In the genomic region with DNA sequence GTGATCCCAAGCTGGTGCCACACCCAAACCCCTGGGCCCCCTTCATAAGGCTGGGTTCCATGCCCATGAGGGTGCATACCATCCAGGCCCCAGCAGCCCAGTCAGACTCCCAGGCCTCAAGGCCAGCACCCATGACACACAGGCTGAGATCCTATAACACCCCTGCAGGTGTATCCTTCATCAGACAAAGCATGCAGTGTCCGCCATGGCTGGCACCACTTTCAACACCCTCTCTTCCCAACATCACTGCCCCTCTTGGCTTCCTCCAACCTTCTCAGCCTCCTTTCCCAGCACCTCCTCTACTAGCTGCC, we compare ENCODE assay signal across 12 cellular contexts. TPM values are rescaled to one million over a fixed set of nuclear protein-coding genes. Genes with fewer than 3 reads are reported as not detected.
DNase-seq lines count a peak whose midpoint lies in the region; ATAC-seq and TF ChIP-seq lines count a peak whose summit lies in the region.
"Had no signal": no experiment of that assay in that cellular context is flagged by ENCODE, and none has a peak within 500 bp of the region (broad histone marks: within the 10 kb centered on the region; RNA-seq: fewer than 3 reads in every experiment).

No MANE protein-coding gene starts in this region.

- peak overlapping the region; percentile 44 for H2BK15ac ChIP-seq in mesenchymal stem cell (ENCODE audit: low read depth, poor library complexity, severe bottlenecking)

- no peaks in the 10 kb centered on the region for H3K9me2 ChIP-seq in OCI-LY7 (ENCODE audit: insufficient read depth, low read length)

- H3K4me1 ChIP-seq in OCI-LY7 (ENCODE audit: insufficient read depth, low read length, poor library complexity, severe bottlenecking), result peaks cover 43% of the 10 kb centered on the region
- H3K4me1 ChIP-seq in mesenchymal stem cell (ENCODE audit: control insufficient read depth, insufficient read depth, low read depth, low read length), result peaks cover 25% of the 10 kb centered on the region
- H3K4me1 ChIP-seq in spleen, result peaks cover 18 to 81% (median 51%) of the 10 kb centered on the region in 6 donors
- peaks cover 22% of the 10 kb centered on the region for H3K4me1 ChIP-seq in HAP-1

- H2AFZ ChIP-seq in OCI-LY7 (ENCODE audit: low read length) (no peak overlapping the region; the same call in 1 of the 2 replicates), mesenchymal stem cell (ENCODE audit: low read depth, low read length) (no peak overlapping the region)
- H2AFZ ChIP-seq: hepatocyte had no signal

- TF ChIP-seq CTCF in C4-2B (conservative IDR thresholded peaks at IDR 0.05) (0 out of 2 replicates have a peak, but pooled peaks have one; percentile 9), OCI-LY7 (conservative IDR thresholded peaks at IDR 0.05; ENCODE audit: low read length) (no peak), spleen (IDR thresholded peaks at IDR 0.05 in 8 of 11, conservative IDR thresholded peaks at IDR 0.05 in 3 of 11) (no peak)

- no peak overlapping the region for H2BK12ac ChIP-seq in mesenchymal stem cell (ENCODE audit: low read length in 2 of 2)

- H3K9ac ChIP-seq in mesenchymal stem cell (ENCODE audit: low read length), result no peak overlapping the region

- DNase-seq in OCI-LY7 (ENCODE audit: low spot score) (peak; percentile 26), mesenchymal stem cell (no peak), spleen (peak; percentile 71), HAP-1 (ENCODE audit: low spot score in 2 of 2) (no peak), AG20443 (ENCODE audit: low spot score) (no peak), NCI-H2171 (lab: John Stamatoyannopoulos, UW) (no peak)
- DNase-seq: NCI-H2081 treated with DMSO at 0.1 percent for 48 hours had no signal

- H3K36me3 ChIP-seq in OCI-LY7 (ENCODE audit: insufficient read depth, low read length) (peaks cover 41% of the 10 kb centered on the region), mesenchymal stem cell (ENCODE audit: control insufficient read depth in 1 of 2, insufficient read depth in 2 of 2, low read depth in 1 of 2, low read length in 2 of 2) (peaks cover 21 to 26% of the 10 kb centered on the region in 2 experiments), spleen (peaks cover 0 to 38% (median 18%) of the 10 kb centered on the region in 6 donors), HAP-1 (replicated peaks) (peaks cover 30% of the 10 kb centered on the region)

- in situ Hi-C loops in HAP-1 (cut with MboI; ENCODE audit: low sequenced_read_pairs), result loop anchor here (5.0 kb wide), 3 partner anchors 164 to 244 kb away; no protein-coding TSS in a partner anchor

- CTCF ChIA-PET in OCI-LY7 (lab: Charles Lee; ENCODE audit: unreplicated experiment), result interaction anchor here (0.5 to 1.9 kb wide), 36 partner anchors 10 to 915 kb away, joined by 3 to 31 read pairs (median 3); a partner anchor contains a TSS

- H2BK120ac ChIP-seq in mesenchymal stem cell (ENCODE audit: low read depth, low read length), result no peak overlapping the region

- ATAC-seq in GM21381 (IDR thresholded peaks at IDR 0.05; ENCODE audit: unreplicated experiment), result no peak

- H3K27ac ChIP-seq in C4-2B, result no peak overlapping the region
- peak overlapping the region; percentile 41 for H3K27ac ChIP-seq in OCI-LY7 (ENCODE audit: low read depth, low read length, poor library complexity, severe bottlenecking)
- no peak overlapping the region for H3K27ac ChIP-seq in mesenchymal stem cell (ENCODE audit: low read length, poor library complexity, severe bottlenecking)
- H3K27ac ChIP-seq in spleen, result peak overlapping the region in 7 of 8 donors; percentile 41 to 89 (median 71)

- H3K4me3 ChIP-seq in OCI-LY7 (ENCODE audit: low read depth, low read length, poor library complexity, severe bottlenecking) (no peak overlapping the region), mesenchymal stem cell (ENCODE audit: insufficient read depth in 1 of 2, low read depth in 1 of 2, low read length in 2 of 2) (no peak overlapping the region), spleen (no peak overlapping the region), HAP-1 (no peak overlapping the region)
- H3K4me3 ChIP-seq: GM12878, hepatocyte, upper lobe of left lung had no signal

- POLR2A ChIA-PET in OCI-LY7 (lab: Charles Lee), result interaction anchor here (0.6 to 1.5 kb wide), 6 partner anchors 9 to 246 kb away, joined by 3 to 6 read pairs (median 3); a partner anchor contains a TSS

- no peak overlapping the region for H4K91ac ChIP-seq in mesenchymal stem cell (ENCODE audit: low read length)

- H2AK5ac ChIP-seq in mesenchymal stem cell (ENCODE audit: low read length, severe bottlenecking), result no peak overlapping the region

- H3K4ac ChIP-seq in mesenchymal stem cell (ENCODE audit: low read depth in 1 of 2, low read length in 2 of 2), result no peak overlapping the region

- BruUV-seq in OCI-LY7 (replicated peaks; lab: Mats Ljungman, UMichigan), result no TSS peak

- H3K9me3 ChIP-seq in OCI-LY7 (ENCODE audit: low read length), result no peaks in the 10 kb centered on the region
- H3K9me3 ChIP-seq in mesenchymal stem cell (ENCODE audit: control insufficient read depth, low read length), result no peaks in the 10 kb centered on the region
- H3K9me3 ChIP-seq in spleen, result no peaks in the 10 kb centered on the region
- no peaks in the 10 kb centered on the region for H3K9me3 ChIP-seq in HAP-1
- H3K9me3 ChIP-seq: upper lobe of left lung had no signal

- 41% methylated on average over 1 of the region's 1 CpG for WGBS in mesenchymal stem cell
- 0 to 94% (median 5%) methylated on average over 1 of the region's 1 CpG for WGBS in spleen, 5 donors

- peak overlapping the region; percentile 74 for H3K4me2 ChIP-seq in OCI-LY7 (ENCODE audit: low read length)
- H3K4me2 ChIP-seq in mesenchymal stem cell (ENCODE audit: low read length, poor library complexity, severe bottlenecking), result no peak overlapping the region
- H3K4me2 ChIP-seq: hepatocyte had no signal

- no peak overlapping the region for H3K18ac ChIP-seq in mesenchymal stem cell (ENCODE audit: low read depth in 1 of 2, low read length in 2 of 2)

- H3K23ac ChIP-seq in mesenchymal stem cell (ENCODE audit: low read length in 2 of 2), result no peak overlapping the region

- peaks cover 21% of the 10 kb centered on the region for H3K79me1 ChIP-seq in mesenchymal stem cell (replicated peaks; ENCODE audit: low read length, poor library complexity, severe bottlenecking)

- H2BK5ac ChIP-seq in mesenchymal stem cell (ENCODE audit: low read depth, low read length, poor library complexity, severe bottlenecking), result no peak overlapping the region

- TF ChIP-seq POLR2A in spleen (IDR thresholded peaks at IDR 0.05), result no peak

- no peak overlapping the region for H4K8ac ChIP-seq in mesenchymal stem cell (ENCODE audit: low read length)

- H3K27me3 ChIP-seq in mesenchymal stem cell (ENCODE audit: control insufficient read depth in 1 of 2, insufficient read depth in 1 of 2, low read length in 2 of 2) (no peaks in the 10 kb centered on the region), spleen (replicated peaks in 1 of 7) (no peaks in the 10 kb centered on the region), HAP-1 (ENCODE audit: low read depth) (no peaks in the 10 kb centered on the region)
- H3K27me3 ChIP-seq: hepatocyte, upper lobe of left lung had no signal

- intact Hi-C loops in OCI-LY7 (cut with micrococcal nuclease; ENCODE audit: unreplicated experiment), result loop anchor here (1.0 to 10.0 kb wide), 6 partner anchors 35 to 242 kb away; a partner anchor contains a TSS
- intact Hi-C loops in spleen (cut with DNase I; ENCODE audit: low total_unique reads), result loop anchor here (10.0 kb wide), 1 partner anchor 162 kb away; no protein-coding TSS in a partner anchor

- no peak overlapping the region for H3K14ac ChIP-seq in mesenchymal stem cell (ENCODE audit: low read length in 2 of 2)

- H3K79me2 ChIP-seq in OCI-LY7 (ENCODE audit: insufficient read depth, low read depth, low read length), result peaks cover 25% of the 10 kb centered on the region

- H4K20me1 ChIP-seq in OCI-LY7 (ENCODE audit: insufficient read depth, low read length), result peaks cover 9% of the 10 kb centered on the region

RNA-seq across cellular contexts. Expression of a gene that starts 3.5 kb away (rescaled TPM):
- 22.0 and 23.0 TPM in 2 replicates for total RNA-seq in OCI-LY7 (2014; rRNA removed; shearing (Covaris generic))
- total RNA-seq in OCI-LY7 (2022) (21.2 and 24.9 TPM in 2 replicates), spleen (10 to 100 TPM in 6 of 7 donors, 1 to 10 TPM in 1; 8.4 to 22.2 (median 18.7) TPM)
- 11.4 TPM for polyA plus RNA-seq in mesenchymal stem cell (2013, experiment 1 of 2)
- 11.7 TPM for polyA plus RNA-seq in mesenchymal stem cell (2013, experiment 2 of 2)
- 10 to 100 TPM; 10.2 to 15.8 (median 12.4) TPM for polyA plus RNA-seq in spleen

RNA-seq across cellular contexts. Expression of a gene that starts 3.6 kb away (rescaled TPM):
- total RNA-seq in OCI-LY7 (2014; rRNA removed; shearing (Covaris generic)), result 313 and 486 TPM in 2 replicates
- 226 and 250 TPM in 2 replicates for total RNA-seq in OCI-LY7 (2022)
- polyA plus RNA-seq in mesenchymal stem cell (2013, experiment 1 of 2), result 723 TPM
- polyA plus RNA-seq in mesenchymal stem cell (2013, experiment 2 of 2), result 747 TPM
- total RNA-seq in spleen, result 100 to 1,000 TPM; 145 to 258 (median 170) TPM
- polyA plus RNA-seq in spleen, result 100 to 1,000 TPM; 606 to 753 (median 701) TPM

RNA-seq across cellular contexts. Expression of a gene that starts 6.5 kb away (rescaled TPM):
- 4.4 and 14.9 TPM in 2 replicates for total RNA-seq in OCI-LY7 (2014; rRNA removed; shearing (Covaris generic))
- 6.4 and 7.7 TPM in 2 replicates for total RNA-seq in OCI-LY7 (2022)
- polyA plus RNA-seq in mesenchymal stem cell (2013, experiment 1 of 2), result 15.6 TPM
- polyA plus RNA-seq in mesenchymal stem cell (2013, experiment 2 of 2), result 12.6 TPM
- total RNA-seq in spleen, result 10 to 100 TPM; 31.8 to 95.9 (median 58.2) TPM
- 10 to 100 TPM; 12.3 to 58.3 (median 35.8) TPM for polyA plus RNA-seq in spleen

RNA-seq across cellular contexts. Expression of a gene that starts 10.1 kb away (rescaled TPM):
- 16.3 and 16.8 TPM in 2 replicates for total RNA-seq in OCI-LY7 (2014; rRNA removed; shearing (Covaris generic))
- total RNA-seq in OCI-LY7 (2022) (20.3 and 24.5 TPM in 2 replicates), spleen (10 to 100 TPM in 1 of 7 donors, 1 to 10 TPM in 6; 6.4 to 10.0 (median 7.0) TPM)
- 4.5 TPM for polyA plus RNA-seq in mesenchymal stem cell (2013, experiment 1 of 2)
- polyA plus RNA-seq in mesenchymal stem cell (2013, experiment 2 of 2), result 4.8 TPM
- 1 to 10 TPM; 5.2 to 5.7 (median 5.2) TPM for polyA plus RNA-seq in spleen

Comparison
In these comparisons a context has a peak if more than half of its experiments do, and no peak if none do; other contexts are left out.
1. H3K27ac ChIP-seq: peak in OCI-LY7 (single experiment) and spleen (7 of 8); none in C4-2B (single experiment) and mesenchymal stem cell (single experiment).
2. DNase-seq: peak in OCI-LY7 (single experiment) and spleen (single experiment); none in mesenchymal stem cell (single experiment), HAP-1 (0 of 2), AG20443 (single experiment) and NCI-H2171 (single experiment).